Comparison of ENCODE assay signal across 8 cellular contexts in the genomic region with DNA sequence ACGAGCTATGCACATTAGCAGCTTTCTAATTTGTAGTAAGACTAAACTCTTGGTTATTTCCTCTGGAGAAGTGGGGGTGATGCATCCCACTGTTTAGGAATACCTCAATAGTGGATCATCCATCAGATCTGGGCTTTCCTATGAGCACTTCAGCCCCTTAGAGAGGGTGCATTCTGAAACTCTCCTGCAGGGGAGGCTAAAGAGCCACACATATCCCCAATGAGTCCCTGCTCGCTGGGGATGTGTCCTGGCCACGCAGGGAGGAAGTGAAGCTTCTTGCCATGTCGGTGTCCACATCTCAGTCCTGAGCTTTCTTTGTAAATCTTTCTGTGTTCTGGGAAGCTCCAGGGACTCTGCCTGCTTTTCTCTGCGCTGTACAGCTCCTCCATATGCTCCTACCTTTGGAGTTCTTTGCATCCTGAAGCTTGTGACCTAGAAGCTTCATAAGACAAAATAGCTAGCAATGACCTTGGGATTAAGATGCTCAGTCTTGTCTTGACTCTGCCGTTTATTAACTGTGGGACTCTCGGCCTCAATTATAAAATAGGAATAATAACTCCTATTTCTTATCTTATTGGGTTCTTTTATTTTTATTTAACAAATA. TPM values are rescaled to one million over a fixed set of nuclear protein-coding genes. Genes with fewer than 3 reads are reported as not detected.
DNase-seq lines count a peak whose midpoint lies in the region; ATAC-seq, FAIRE-seq and TF ChIP-seq lines count a peak whose summit lies in the region.

No MANE protein-coding gene starts in this region.

- no peaks in the 10 kb centered on the region for H3K36me3 Mint-ChIP-seq in Calu3 (ENCODE audit: insufficient read depth, unreplicated experiment)
- no peaks in the 10 kb centered on the region for H3K36me3 Mint-ChIP-seq in activated T-helper 2 cell treated with anti-CD3 and anti-CD28 coated beads, Interferon-gamma antibody, Interleukin-2, Interleukin-4, amounts not matched to agents 10 μg/mL and 5 μg/mL and 100 μg/mL, durations not matched to agents 14 hours and 24 hours and 36 hours (ENCODE audit: low read depth)
- H3K36me3 Mint-ChIP-seq in osteocyte (ENCODE audit: unreplicated experiment), result no peaks in the 10 kb centered on the region

- peaks cover 8% of the 10 kb centered on the region for H3K4me1 Mint-ChIP-seq in Calu3 (ENCODE audit: low read depth, unreplicated experiment)
- peaks cover 11% of the 10 kb centered on the region for H3K4me1 Mint-ChIP-seq in activated T-helper 2 cell treated with anti-CD3 and anti-CD28 coated beads, Interferon-gamma antibody, Interleukin-2, Interleukin-4, amounts not matched to agents 10 μg/mL and 5 μg/mL and 100 μg/mL, durations not matched to agents 14 hours and 24 hours and 36 hours (ENCODE audit: low read depth)
- peaks cover 14% of the 10 kb centered on the region for H3K4me1 Mint-ChIP-seq in osteocyte (ENCODE audit: unreplicated experiment)

- no peaks in the 10 kb centered on the region for H3K9me3 Mint-ChIP-seq in Calu3 (ENCODE audit: low read depth, unreplicated experiment)
- no peaks in the 10 kb centered on the region for H3K9me3 Mint-ChIP-seq in activated T-helper 2 cell treated with anti-CD3 and anti-CD28 coated beads, Interferon-gamma antibody, Interleukin-2, Interleukin-4, amounts not matched to agents 10 μg/mL and 5 μg/mL and 100 μg/mL, durations not matched to agents 14 hours and 24 hours and 36 hours
- H3K9me3 Mint-ChIP-seq in osteocyte (ENCODE audit: unreplicated experiment), result no peaks in the 10 kb centered on the region

- peak overlapping the region; percentile 47 for H3K4me3 Mint-ChIP-seq in Calu3 (ENCODE audit: low read depth, unreplicated experiment)
- no peak overlapping the region for H3K4me3 Mint-ChIP-seq in activated T-helper 2 cell treated with anti-CD3 and anti-CD28 coated beads, Interferon-gamma antibody, Interleukin-2, Interleukin-4, amounts not matched to agents 10 μg/mL and 5 μg/mL and 100 μg/mL, durations not matched to agents 14 hours and 24 hours and 36 hours (ENCODE audit: low read depth)
- H3K4me3 Mint-ChIP-seq in osteocyte (ENCODE audit: unreplicated experiment), result no peak overlapping the region

- POLR2A ChIA-PET in PC-3 (lab: Charles Lee; ENCODE audit: unreplicated experiment), result no interaction called here

- TF ChIP-seq CTCF in Calu3 (IDR thresholded peaks at IDR 0.05; ENCODE audit: unreplicated experiment) (peak; percentile 97), PC-3 (conservative IDR thresholded peaks at IDR 0.05; ENCODE audit: low read depth, low read length) (peak; percentile 83), osteocyte (IDR thresholded peaks at IDR 0.05) (peak; percentile 87)

- peaks cover 33% of the 10 kb centered on the region for H3K27me3 Mint-ChIP-seq in Calu3 (ENCODE audit: unreplicated experiment)
- H3K27me3 Mint-ChIP-seq in activated T-helper 2 cell treated with anti-CD3 and anti-CD28 coated beads, Interferon-gamma antibody, Interleukin-2, Interleukin-4, amounts not matched to agents 10 μg/mL and 5 μg/mL and 100 μg/mL, durations not matched to agents 14 hours and 24 hours and 36 hours (ENCODE audit: low read depth), result peaks cover 31% of the 10 kb centered on the region
- peaks cover 29% of the 10 kb centered on the region for H3K27me3 Mint-ChIP-seq in osteocyte (ENCODE audit: unreplicated experiment)

- H3K4me3 ChIP-seq in PC-3 (ENCODE audit: low read length) (peak overlapping the region; percentile 57; the same call in 1 of the 2 replicates), aorta (ENCODE audit: low read length in 2 of 2) (no peak overlapping the region)

- no TSS peak for BruUV-seq in Calu3 (replicated peaks; lab: Mats Ljungman, UMichigan)
- BruUV-seq in PC-3 (replicated peaks; lab: Mats Ljungman, UMichigan), result no TSS peak

- H3K27me3 ChIP-seq in PC-3 (ENCODE audit: low read length) (peaks cover 45% of the 10 kb centered on the region), aorta (ENCODE audit: control insufficient read depth in 1 of 2, insufficient read depth in 2 of 2, low read length in 1 of 2) (no peaks in the 10 kb centered on the region)

- peak overlapping the region; percentile 80 for H3K4me2 ChIP-seq in PC-3 (ENCODE audit: low read length)

- H3K9me3 ChIP-seq in PC-3 (ENCODE audit: low read length) (no peaks in the 10 kb centered on the region), aorta (ENCODE audit: control insufficient read depth, low read length) (no peaks in the 10 kb centered on the region)

- ATAC-seq in GM19351 (IDR thresholded peaks at IDR 0.05; ENCODE audit: unreplicated experiment), result peak; percentile 93
- peak; percentile 80 for ATAC-seq in HG03558 (IDR thresholded peaks at IDR 0.05; ENCODE audit: extremely low read depth, unreplicated experiment)
- ATAC-seq in PC-3, result peak; percentile 88
- ATAC-seq in aorta (ENCODE audit: low FRiP score), result peak; percentile 94

- peak; percentile 84 for DNase-seq in Calu3
- peak; percentile 77 for DNase-seq in PC-3
- peak; percentile 48 for DNase-seq in activated T-helper 2 cell treated with anti-CD3 and anti-CD28 coated beads, Interferon-gamma antibody, Interleukin-2, Interleukin-4, amounts not matched to agents 10 μg/mL and 5 μg/mL and 100 μg/mL, durations not matched to agents 14 hours and 24 hours and 36 hours (ENCODE audit: low spot score)
- peak; percentile 14 to 41 for DNase-seq in frontal cortex (ENCODE audit: low spot score in 2 of 2)
- peak; percentile 88 for DNase-seq in osteocyte (ENCODE audit: extremely low spot score, unreplicated experiment)
- DNase-seq in aorta, result peak; percentile 78 to 81

- H3K79me2 ChIP-seq in PC-3 (ENCODE audit: low read length), result no peaks in the 10 kb centered on the region

- no peaks in the 10 kb centered on the region for H3K36me3 ChIP-seq in PC-3 (ENCODE audit: low read depth, low read length)
- no peaks in the 10 kb centered on the region for H3K36me3 ChIP-seq in aorta (ENCODE audit: control insufficient read depth in 1 of 2, insufficient read depth in 2 of 2, low read length in 1 of 2)

- H3K27ac Mint-ChIP-seq in Calu3 (ENCODE audit: unreplicated experiment) (no peak overlapping the region), osteocyte (ENCODE audit: unreplicated experiment) (no peak overlapping the region)
- no peak overlapping the region for H3K27ac Mint-ChIP-seq in activated T-helper 2 cell treated with anti-CD3 and anti-CD28 coated beads, Interferon-gamma antibody, Interleukin-2, Interleukin-4, amounts not matched to agents 10 μg/mL and 5 μg/mL and 100 μg/mL, durations not matched to agents 14 hours and 24 hours and 36 hours

- H3K9me2 ChIP-seq in PC-3 (replicated peaks; ENCODE audit: low read length), result no peaks in the 10 kb centered on the region

- peak overlapping the region; percentile 77; the same call in 1 of the 2 replicates for H2AFZ ChIP-seq in PC-3 (ENCODE audit: low read length)

- H4K20me1 ChIP-seq in PC-3 (ENCODE audit: low read length), result no peaks in the 10 kb centered on the region

- no peak overlapping the region for H3K9ac ChIP-seq in PC-3 (ENCODE audit: low read length)

- H3K27ac ChIP-seq in PC-3 (ENCODE audit: low read length) (no peak overlapping the region), aorta (ENCODE audit: low read depth in 1 of 2, low read length in 2 of 2) (no peak overlapping the region)

- CTCF ChIA-PET in Calu3 (lab: Charles Lee), result interaction anchor here (0.5 to 10.1 kb wide), 29 partner anchors 8 to 634 kb away, joined by 3 to 395 read pairs (median 4); a partner anchor contains a TSS
- CTCF ChIA-PET in PC-3 (lab: Charles Lee), result interaction anchor here (0.7 to 2.0 kb wide), 4 partner anchors 31 to 359 kb away, joined by 3 to 19 read pairs (median 10); no protein-coding TSS in a partner anchor

- H3K4me1 ChIP-seq in PC-3 (ENCODE audit: insufficient read depth, low read length) (peaks cover 4% of the 10 kb centered on the region; the same call in 1 of the 2 replicates), aorta (ENCODE audit: control insufficient read depth in 1 of 2, insufficient read depth in 2 of 2, low read length in 2 of 2) (no peaks in the 10 kb centered on the region)

- FAIRE-seq in frontal cortex (lab: Jason Lieb, UNC), result no peak

- intact Hi-C loops in Calu3 (cut with micrococcal nuclease; ENCODE audit: unreplicated experiment) (loop anchor here (1.0 to 5.0 kb wide), 5 partner anchors 100 to 394 kb away; no protein-coding TSS in a partner anchor), PC-3 (cut with micrococcal nuclease) (loop anchor here (1.0 to 10.0 kb wide), 5 partner anchors 100 to 394 kb away; no protein-coding TSS in a partner anchor), aorta (cut with DNase I) (loop anchor here (1.0 to 10.0 kb wide), 5 partner anchors 98 to 395 kb away; no protein-coding TSS in a partner anchor)
- intact Hi-C loops in activated T-helper 2 cell treated with anti-CD3 and anti-CD28 coated beads, Interferon-gamma antibody, Interleukin-2, Interleukin-4, amounts not matched to agents 10 μg/mL and 5 μg/mL and 100 μg/mL, durations not matched to agents 14 hours and 24 hours and 36 hours (cut with micrococcal nuclease), result loop anchor here (1.0 to 5.0 kb wide), 4 partner anchors 112 to 394 kb away; no protein-coding TSS in a partner anchor

- 38 to 45% methylated on average over 7 of the region's 7 CpGs for WGBS in aorta, 2 donors

- no peaks in the 10 kb centered on the region for H3F3A ChIP-seq in PC-3 (ENCODE audit: low read length, unreplicated experiment)

RNA-seq across cellular contexts. Expression of a gene that starts 28.3 kb away (rescaled TPM):
- total RNA-seq in Calu3 (2022) (0.17 and 0.59 TPM in 2 replicates), PC-3 (2014; rRNA removed) (0.07 TPM in 1 of 2 replicates, not detected in the other), frontal cortex (22.8 TPM), osteocyte (not detected in 2 replicates), aorta (1 to 10 TPM; 3.8 to 6.0 TPM)
- total RNA-seq in activated T-helper 2 cell treated with anti-CD3 and anti-CD28 coated beads, Interferon-gamma antibody, Interleukin-2, Interleukin-4, amounts not matched to agents 10 μg/mL and 5 μg/mL and 100 μg/mL, durations not matched to agents 14 hours and 24 hours and 36 hours, result not detected in 2 replicates
- polyA plus RNA-seq in aorta, result 1 to 10 TPM in 1 of 2 donors, under 1 TPM in 1; 0.88 to 2.7 TPM

RNA-seq across cellular contexts. Expression of a gene that starts 48.4 kb away (rescaled TPM):
- 12.3 and 21.8 TPM in 2 replicates for total RNA-seq in Calu3 (2022)
- 0.11 TPM in 1 of 2 replicates, not detected in the other for total RNA-seq in PC-3 (2014; rRNA removed)
- total RNA-seq in activated T-helper 2 cell treated with anti-CD3 and anti-CD28 coated beads, Interferon-gamma antibody, Interleukin-2, Interleukin-4, amounts not matched to agents 10 μg/mL and 5 μg/mL and 100 μg/mL, durations not matched to agents 14 hours and 24 hours and 36 hours, result 3.4 and 3.9 TPM in 2 replicates
- not detected for total RNA-seq in frontal cortex
- 0.21 TPM in 1 of 2 replicates, not detected in the other for total RNA-seq in osteocyte
- total RNA-seq in aorta, result 1 to 10 TPM; 1.8 to 3.5 TPM
- polyA plus RNA-seq in aorta, result 1 to 10 TPM; 1.1 to 2.7 TPM

Comparison
In these comparisons a context has a peak if more than half of its experiments do, and no peak if none do; other contexts are left out.
1. DNase-seq: peak in every context shown above with its lines; median percentile 88 in osteocyte; 84 in Calu3; 80 in aorta; 77 in PC-3; 48 in activated T-helper 2 cell treated with anti-CD3 and anti-CD28 coated beads, Interferon-gamma antibody, Interleukin-2, Interleukin-4, amounts not matched to agents 10 μg/mL and 5 μg/mL and 100 μg/mL, durations not matched to agents 14 hours and 24 hours and 36 hours; 28 in frontal cortex.